Comparison of ENCODE assay signal across 20 cellular contexts in the genomic region with DNA sequence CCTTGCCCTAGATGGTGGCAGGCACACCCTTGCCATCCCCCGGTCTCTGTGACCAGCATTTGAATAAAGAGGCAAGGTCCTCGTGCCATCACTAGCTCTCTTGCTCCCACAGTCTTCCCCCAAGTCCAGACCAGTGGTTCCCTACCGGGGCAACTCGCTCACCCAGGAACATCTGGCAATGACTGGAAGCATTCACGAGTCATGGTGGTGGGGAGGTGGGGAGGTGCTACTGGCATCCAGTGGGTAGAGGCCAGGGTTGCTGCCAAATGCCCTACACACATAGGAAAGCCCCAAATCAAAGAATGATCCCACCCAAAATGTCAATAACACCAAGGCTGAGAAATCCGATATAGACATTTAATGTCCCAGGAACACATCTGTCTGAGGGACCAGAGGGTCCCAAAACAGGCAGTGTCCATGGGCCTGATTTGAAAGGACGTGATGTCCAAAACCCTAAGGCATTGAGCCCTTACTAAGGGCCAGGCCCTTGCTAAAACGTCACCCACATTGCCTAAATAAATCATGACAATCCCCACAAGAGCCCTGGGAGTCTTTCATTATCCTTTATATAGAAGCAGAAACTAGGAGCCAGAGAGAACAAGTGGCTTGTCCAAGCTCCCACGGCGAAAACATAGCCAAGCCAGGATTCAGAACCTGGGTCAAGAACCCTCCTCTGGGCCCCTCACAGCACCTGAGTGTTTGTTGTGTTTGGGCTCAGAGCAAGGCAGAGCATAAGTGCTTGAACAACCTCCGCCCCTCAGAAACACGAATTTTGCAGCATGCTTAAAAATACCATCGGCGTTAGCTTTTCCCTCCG.
DNase-seq lines count a peak whose midpoint lies in the region; ATAC-seq, FAIRE-seq and TF ChIP-seq lines count a peak whose summit lies in the region.
"Had no signal": no experiment of that assay in that cellular context is flagged by ENCODE, and none has a peak within 500 bp of the region (broad histone marks: within the 10 kb centered on the region; RNA-seq: fewer than 3 reads in every experiment).

No MANE protein-coding gene starts in this region.

- no peak overlapping the region for H3K56ac ChIP-seq in H1 (replicated peaks; ENCODE audit: insufficient read length, low read depth, low read length)

- H3K9me3 ChIP-seq in H1 (ENCODE audit: insufficient read depth in 2 of 2, low read depth in 1 of 2, low read length in 1 of 2) (no peaks in the 10 kb centered on the region), right cardiac atrium (ENCODE audit: control insufficient read depth, low read length) (no peaks in the 10 kb centered on the region), stomach smooth muscle (ENCODE audit: control insufficient read depth in 2 of 2, low read length in 2 of 2) (no peaks in the 10 kb centered on the region)
- H3K9me3 ChIP-seq: Caco-2 had no signal

- intact Hi-C loops in right cardiac atrium (cut with DNase I): no loop called here

- H3K79me2 ChIP-seq in KMS-11 (ENCODE audit: insufficient read depth, low read depth): no peaks in the 10 kb centered on the region
- H3K79me2 ChIP-seq in H1 (ENCODE audit: control insufficient read depth in 1 of 2, insufficient read depth in 2 of 2, low read length in 2 of 2): no peaks in the 10 kb centered on the region

- no peak overlapping the region for H3K4ac ChIP-seq in H1 (replicated peaks; ENCODE audit: insufficient read length, low read depth, low read length)

- H2BK12ac ChIP-seq in H1 (ENCODE audit: low read depth, low read length): no peak overlapping the region

- H3K27ac Mint-ChIP-seq in activated naive CD4-positive, alpha-beta T cell treated with anti-CD3 and anti-CD28 coated beads, Interleukin-2, amount 10 ng/mL, durations not matched to agents 7 days and 5 days: no peak overlapping the region
- H3K27ac Mint-ChIP-seq: B cell had no signal

- peak overlapping the region; percentile 37; the same call in 1 of the 2 replicates for H3K27ac ChIP-seq in KMS-11
- no peak overlapping the region for H3K27ac ChIP-seq in H1 (ENCODE audit: low read depth, low read length)
- H3K27ac ChIP-seq in right cardiac atrium (ENCODE audit: low read length): peak overlapping the region; percentile 93
- H3K27ac ChIP-seq in stomach smooth muscle (ENCODE audit: low read length): peak overlapping the region; percentile 62
- H3K27ac ChIP-seq: RWPE1 had no signal

- CTCF ChIA-PET in H1 (lab: Charles Lee; ENCODE audit: partially characterized antibody): interaction anchor here (0.9 to 4.1 kb wide), 4 partner anchors 47 to 63 kb away, joined by 3 to 16 read pairs (median 4); no protein-coding TSS in a partner anchor
- CTCF ChIA-PET in activated naive CD4-positive, alpha-beta T cell treated with anti-CD3 and anti-CD28 coated beads, Interleukin-2, amount 10 ng/mL, durations not matched to agents 7 days and 5 days (lab: Charles Lee): no interaction called here

- ATAC-seq in right cardiac atrium: peak in 1 of 2 donors; percentile 6
- ATAC-seq: PC-3 had no signal

- H2BK120ac ChIP-seq in H1 (replicated peaks; ENCODE audit: low read depth, low read length): no peak overlapping the region

- no peak overlapping the region for H3K4me3 ChIP-seq in KMS-11 (IDR thresholded peaks at IDR 0.05; ENCODE audit: insufficient read depth, low read depth, low read length)
- H3K4me3 ChIP-seq in H1 (ENCODE audit: extremely low read depth in 1 of 4, insufficient read depth in 2 of 4, low read depth in 3 of 4, low read length in 4 of 4): no peak overlapping the region
- no peak overlapping the region for H3K4me3 ChIP-seq in right cardiac atrium (ENCODE audit: low read length)
- no peak overlapping the region for H3K4me3 ChIP-seq in stomach smooth muscle (ENCODE audit: low read length in 2 of 2)

- no peak overlapping the region for H2BK5ac ChIP-seq in H1 (ENCODE audit: low read depth, low read length)

- H3K36me3 ChIP-seq in KMS-11 (ENCODE audit: insufficient read depth) (no peaks in the 10 kb centered on the region), H1 (ENCODE audit: control insufficient read depth in 2 of 4, insufficient read depth in 4 of 4, low read length in 3 of 4) (no peaks in the 10 kb centered on the region), stomach smooth muscle (ENCODE audit: control insufficient read depth in 2 of 2, insufficient read depth in 2 of 2, low read length in 2 of 2) (no peaks in the 10 kb centered on the region)

- H3K4me1 ChIP-seq in KMS-11 (ENCODE audit: low read depth, poor library complexity, severe bottlenecking) (peaks cover 53% of the 10 kb centered on the region), H1 (replicated peaks in 1 of 4; ENCODE audit: control insufficient read depth in 3 of 4, insufficient read depth in 4 of 4, low read length in 3 of 4) (no peaks in the 10 kb centered on the region; a peak in 1 of 7 replicates), right cardiac atrium (ENCODE audit: control insufficient read depth, insufficient read depth, low read length) (peaks cover 3% of the 10 kb centered on the region), stomach smooth muscle (ENCODE audit: control insufficient read depth, insufficient read depth, low read length) (peaks cover 22% of the 10 kb centered on the region)
- H3K4me1 ChIP-seq: Caco-2 had no signal

- H4K5ac ChIP-seq in H1 (ENCODE audit: insufficient read length, low read depth, low read length): no peak overlapping the region

- H2AK5ac ChIP-seq in H1 (ENCODE audit: low read depth, low read length): no peak overlapping the region

- no peaks in the 10 kb centered on the region for H3K23me2 ChIP-seq in H1 (ENCODE audit: low read depth, low read length)

- no peaks in the 10 kb centered on the region for H3K4me1 Mint-ChIP-seq in activated naive CD4-positive, alpha-beta T cell treated with anti-CD3 and anti-CD28 coated beads, Interleukin-2, amount 10 ng/mL, durations not matched to agents 7 days and 5 days
- H3K4me1 Mint-ChIP-seq: B cell; CD4-positive, CD25-positive, alpha-beta regulatory T cell had no signal

- H3K18ac ChIP-seq in H1 (ENCODE audit: extremely low read depth, low read length): no peak overlapping the region

- 85% methylated on average over 15 of the region's 15 CpGs; no CpG with 5 or more reads in 1 of the 2 experiments for WGBS in H1 (ENCODE audit: extremely low coverage in 1 of 2, insufficient coverage in 1 of 2, insufficient read length in 1 of 2, insufficient replicate concordance in 2 of 2, low coverage in 1 of 2, low lambda C conversion rate in 2 of 2, missing lambda C conversion rate in 1 of 2), 2 experiments
- WGBS in right cardiac atrium: 63% methylated on average over 15 of the region's 15 CpGs

- POLR2A ChIA-PET in H1 (lab: Charles Lee; ENCODE audit: partially characterized antibody): no interaction called here

- FAIRE-seq in H1 (lab: Jason Lieb, UNC): no peak

- H3K4me2 ChIP-seq in KMS-11 (peak overlapping the region; percentile 74), H1 (ENCODE audit: insufficient read depth in 1 of 2, low read depth in 2 of 2, low read length in 2 of 2) (no peak overlapping the region)

- TF ChIP-seq CTCF in KMS-11 (conservative IDR thresholded peaks at IDR 0.05; ENCODE audit: low read depth, low read length) (no peak), H1 (IDR thresholded peaks at IDR 0.05; ENCODE audit: control extremely low read depth in 1 of 3, insufficient read depth in 1 of 3, low read depth in 1 of 3, low read length in 3 of 3) (no peak)

- no peak for DNase-seq in H1 (ENCODE audit: low read depth in 1 of 2, low spot score in 2 of 2)
- no peak for DNase-seq in right cardiac atrium
- DNase-seq in NAMALWA (ENCODE audit: low spot score): no peak
- no peak for DNase-seq in activated naive CD4-positive, alpha-beta T cell treated with anti-CD3 and anti-CD28 coated beads, Interleukin-2, amount 10 ng/mL, durations not matched to agents 7 days and 5 days
- no peak for DNase-seq in NCI-H2196 (lab: John Stamatoyannopoulos, UW; ENCODE audit: unreplicated experiment)
- DNase-seq: ACHN; Caco-2; CD4-positive, CD25-positive, alpha-beta regulatory T cell; HCEC 1CT; Karpas-422; NCI-H1417; NCI-H187 treated with DMSO at 0.1 percent for 48 hours; NCI-H2171; NCI-H446 treated with DMSO at 0.1 percent for 48 hours; NCI-H774; PC-3 had no signal

- no peaks in the 10 kb centered on the region for H3K27me3 Mint-ChIP-seq in activated naive CD4-positive, alpha-beta T cell treated with anti-CD3 and anti-CD28 coated beads, Interleukin-2, amount 10 ng/mL, durations not matched to agents 7 days and 5 days

- no peak overlapping the region for H2BK20ac ChIP-seq in H1 (ENCODE audit: low read length)

- H2BK15ac ChIP-seq in H1 (ENCODE audit: low read length): no peak overlapping the region

- peak overlapping the region; percentile 11; the same call in 1 of the 2 replicates for H4K8ac ChIP-seq in H1 (ENCODE audit: extremely low read depth, insufficient read depth, low read length)

- H3K27me3 ChIP-seq in KMS-11 (ENCODE audit: insufficient read depth, low read depth): no peaks in the 10 kb centered on the region
- H3K27me3 ChIP-seq in H1 (replicated peaks in 1 of 4; ENCODE audit: control insufficient read depth in 3 of 4, extremely low read depth in 1 of 4, insufficient read depth in 3 of 4, low read length in 3 of 4): no peaks in the 10 kb centered on the region
- no peaks in the 10 kb centered on the region for H3K27me3 ChIP-seq in right cardiac atrium (ENCODE audit: control insufficient read depth, insufficient read depth)
- no peaks in the 10 kb centered on the region for H3K27me3 ChIP-seq in stomach smooth muscle (ENCODE audit: control insufficient read depth in 1 of 2, insufficient read depth in 2 of 2, low read length in 2 of 2)

- no peak overlapping the region for H3K23ac ChIP-seq in H1 (ENCODE audit: insufficient read length)

- H3K4me3 Mint-ChIP-seq in activated naive CD4-positive, alpha-beta T cell treated with anti-CD3 and anti-CD28 coated beads, Interleukin-2, amount 10 ng/mL, durations not matched to agents 7 days and 5 days: no peak overlapping the region
- H3K4me3 Mint-ChIP-seq: B cell; CD4-positive, CD25-positive, alpha-beta regulatory T cell had no signal

- no peak for TF ChIP-seq RAD21 in H1 (IDR thresholded peaks at IDR 0.05 in 1 of 2, conservative IDR thresholded peaks at IDR 0.05 in 1 of 2; ENCODE audit: low read depth in 2 of 2, low read length in 2 of 2)

- TF ChIP-seq EP300 in H1 (IDR thresholded peaks at IDR 0.05; ENCODE audit: borderline replicate concordance in 1 of 2, low read depth in 2 of 2, low read length in 2 of 2): no peak

- H4K20me1 ChIP-seq in KMS-11 (ENCODE audit: insufficient read depth) (no peaks in the 10 kb centered on the region), H1 (replicated peaks in 1 of 2; ENCODE audit: control insufficient read depth in 1 of 2, insufficient read depth in 2 of 2, low read length in 2 of 2) (no peaks in the 10 kb centered on the region)

- no peaks in the 10 kb centered on the region for H3K36me3 Mint-ChIP-seq in activated naive CD4-positive, alpha-beta T cell treated with anti-CD3 and anti-CD28 coated beads, Interleukin-2, amount 10 ng/mL, durations not matched to agents 7 days and 5 days
- H3K36me3 Mint-ChIP-seq: CD4-positive, CD25-positive, alpha-beta regulatory T cell had no signal

- H3K79me1 ChIP-seq in H1 (ENCODE audit: low read depth, low read length): no peaks in the 10 kb centered on the region

- TF ChIP-seq POLR2A in H1 (IDR thresholded peaks at IDR 0.05; ENCODE audit: control extremely low read depth in 1 of 2, low read depth in 2 of 2, low read length in 2 of 2): no peak

- H2AFZ ChIP-seq in KMS-11 (ENCODE audit: low read depth) (no peak overlapping the region), H1 (ENCODE audit: low read length) (no peak overlapping the region)

- no peaks in the 10 kb centered on the region for H3K9me3 Mint-ChIP-seq in activated naive CD4-positive, alpha-beta T cell treated with anti-CD3 and anti-CD28 coated beads, Interleukin-2, amount 10 ng/mL, durations not matched to agents 7 days and 5 days

- H3K14ac ChIP-seq in H1 (ENCODE audit: insufficient read length): no peak overlapping the region

- no peak overlapping the region for H4K91ac ChIP-seq in H1 (replicated peaks; ENCODE audit: insufficient read length, low read length)

- no peak overlapping the region; the same call in 1 of the 2 replicates for H3K9ac ChIP-seq in KMS-11
- H3K9ac ChIP-seq in H1 (replicated peaks in 1 of 4; ENCODE audit: extremely low read depth in 1 of 4, low read depth in 3 of 4, low read length in 3 of 4): no peak overlapping the region
- no peak overlapping the region for H3K9ac ChIP-seq in stomach smooth muscle (ENCODE audit: low read length in 2 of 2)
